9 cellular contexts compared by ENCODE assay signal in genomic region chr10:113959383-113959760, GRCh38.
DNase-seq lines count a peak whose midpoint lies in the region; ATAC-seq and TF ChIP-seq lines count a peak whose summit lies in the region.
"Had no signal": no experiment of that assay in that cellular context is flagged by ENCODE, and none has a peak within 500 bp of the region (broad histone marks: within the 10 kb centered on the region; RNA-seq: fewer than 3 reads in every experiment).

No MANE protein-coding gene starts in this region.

- no peaks in the 10 kb centered on the region for H3K79me2 ChIP-seq in PC-9 (ENCODE audit: low read depth)

- no peak for TF ChIP-seq EP300 in sigmoid colon (IDR thresholded peaks at IDR 0.05)

- H3K27ac ChIP-seq in PC-9 (no peak overlapping the region), sigmoid colon (peak overlapping the region; percentile 34 to 78 (median 70))

- peaks cover 22% of the 10 kb centered on the region for H3K4me1 ChIP-seq in PC-9 (replicated peaks; ENCODE audit: insufficient read depth)
- H3K4me1 ChIP-seq in sigmoid colon = peaks cover 0 to 32% (median 25%) of the 10 kb centered on the region in 4 donors
- H3K4me1 ChIP-seq in BE2C = no peaks in the 10 kb centered on the region

- H3K27me3 ChIP-seq in PC-9 (ENCODE audit: insufficient read depth, low read depth) (no peaks in the 10 kb centered on the region), sigmoid colon (no peaks in the 10 kb centered on the region), BE2C (no peaks in the 10 kb centered on the region)

- no peaks in the 10 kb centered on the region for H4K20me1 ChIP-seq in PC-9 (ENCODE audit: insufficient read depth)

- POLR2A ChIA-PET in PC-9 (lab: Charles Lee; ENCODE audit: unreplicated experiment) = interaction anchor here (0.6 to 1.0 kb wide), 3 partner anchors 23 to 713 kb away, joined by 4 to 8 read pairs (median 4); no protein-coding TSS in a partner anchor

- H3K4me2 ChIP-seq in PC-9 = no peak overlapping the region

- peak in 1 of 2 donors; percentile 23 for TF ChIP-seq POLR2A in sigmoid colon (IDR thresholded peaks at IDR 0.05)

- DNase-seq in PC-9 (peak; percentile 29 to 39), sigmoid colon (no peak), epidermal melanocyte (ENCODE audit: insufficient read length, low spot score) (no peak), BE2C (no peak), midbrain (lab: John Stamatoyannopoulos, UW) (no peak), AG08396 (ENCODE audit: low spot score) (no peak)
- DNase-seq: effector CD8-positive, alpha-beta T cell had no signal

- CTCF ChIA-PET in PC-9 (lab: Charles Lee) = interaction anchor here (0.6 kb wide), 1 partner anchor 15 kb away, joined by 5 read pairs; no protein-coding TSS in a partner anchor

- peaks cover 3% of the 10 kb centered on the region; the same call in 1 of the 2 replicates for H3F3A ChIP-seq in PC-9 (ENCODE audit: insufficient read depth, low read depth)

- H3K4me3 ChIP-seq in PC-9 (no peak overlapping the region), sigmoid colon (no peak overlapping the region), BE2C (ENCODE audit: low read depth, low read length) (no peak overlapping the region)

- H3K9me2 ChIP-seq in PC-9 (ENCODE audit: insufficient read depth) = no peaks in the 10 kb centered on the region

- ATAC-seq in GM18861 (IDR thresholded peaks at IDR 0.05; ENCODE audit: unreplicated experiment) (peak; percentile 59), HG02884 (IDR thresholded peaks at IDR 0.05; ENCODE audit: unreplicated experiment) (peak; percentile 50)

- no TSS peak for BruUV-seq in PC-9 (replicated peaks; lab: Mats Ljungman, UMichigan)

- WGBS in sigmoid colon, 2 donors = 17 to 60% methylated on average over 6 of the region's 6 CpGs

- no peaks in the 10 kb centered on the region for H3K36me3 ChIP-seq in PC-9 (ENCODE audit: low read depth)
- H3K36me3 ChIP-seq in sigmoid colon = no peaks in the 10 kb centered on the region
- H3K36me3 ChIP-seq in BE2C = no peaks in the 10 kb centered on the region

- no peak overlapping the region for H2AFZ ChIP-seq in PC-9

- H3K9me3 ChIP-seq in PC-9 (ENCODE audit: insufficient read depth, low read depth) = no peaks in the 10 kb centered on the region
- H3K9me3 ChIP-seq in sigmoid colon = no peaks in the 10 kb centered on the region
- no peaks in the 10 kb centered on the region for H3K9me3 ChIP-seq in BE2C

- intact Hi-C loops in PC-9 (cut with micrococcal nuclease; ENCODE audit: unreplicated experiment) (loop anchor here (2.0 to 5.0 kb wide), 2 partner anchors 23 to 42 kb away; no protein-coding TSS in a partner anchor), sigmoid colon (cut with DNase I) (loop anchor here (10.0 kb wide), 1 partner anchor 85 kb away; the partner anchor contains the start of gene ADRB1)

- TF ChIP-seq CTCF in PC-9 (conservative IDR thresholded peaks at IDR 0.05) = no peak
- TF ChIP-seq CTCF in sigmoid colon (IDR thresholded peaks at IDR 0.05) = no peak
- TF ChIP-seq CTCF in BE2C (IDR thresholded peaks at IDR 0.05; ENCODE audit: low read depth, low read length) = no peak

Comparison
In these comparisons a context has a peak if more than half of its experiments do, and no peak if none do; other contexts are left out.
1. DNase-seq: peak in PC-9 (2 of 2); none in sigmoid colon (single experiment), epidermal melanocyte (single experiment), BE2C (single experiment), midbrain (single experiment) and AG08396 (single experiment).